In genomic region chr7:55382251-55382650, GRCh38 we compare ENCODE assay signal across 12 cellular contexts. TPM values are rescaled to one million over a fixed set of nuclear protein-coding genes. Genes with fewer than 3 reads are reported as not detected.
DNase-seq lines count a peak whose midpoint lies in the region; ATAC-seq and TF ChIP-seq lines count a peak whose summit lies in the region.
"Had no signal": no experiment of that assay in that cellular context is flagged by ENCODE, and none has a peak within 500 bp of the region (broad histone marks: within the 10 kb centered on the region; RNA-seq: fewer than 3 reads in every experiment).

No MANE protein-coding gene starts in this region.

- no peaks in the 10 kb centered on the region for H3F3A ChIP-seq in smooth muscle cell (ENCODE audit: low read depth)

- H3K4me1 ChIP-seq in smooth muscle cell (ENCODE audit: low read depth) (no peaks in the 10 kb centered on the region), testis (peaks cover 6% of the 10 kb centered on the region)
- H3K4me1 ChIP-seq: BLaER1 had no signal

- H2AFZ ChIP-seq in smooth muscle cell (ENCODE audit: low read depth) = no peak overlapping the region
- H2AFZ ChIP-seq: GM23338 had no signal

- H3K9ac ChIP-seq in smooth muscle cell (ENCODE audit: low read depth) = no peak overlapping the region
- H3K9ac ChIP-seq: BLaER1 had no signal

- no peak overlapping the region for H3K4me3 ChIP-seq in smooth muscle cell
- no peak overlapping the region for H3K4me3 ChIP-seq in testis
- H3K4me3 ChIP-seq: BLaER1, GM23338 had no signal

- peak overlapping the region; percentile 36 for H3K4me2 ChIP-seq in smooth muscle cell
- H3K4me2 ChIP-seq: BLaER1 had no signal

- DNase-seq in HFFc6 (no peak), globus pallidus (ENCODE audit: low spot score) (peak; percentile 32), smooth muscle cell (lab: John Stamatoyannopoulos, UW; ENCODE audit: unreplicated experiment) (no peak), testis (peak; percentile 73), GM19240 (ENCODE audit: insufficient read length, low spot score) (no peak), DMS153 treated with DMSO at 0.1 percent for 48 hours (lab: John Stamatoyannopoulos, UW; ENCODE audit: unreplicated experiment) (no peak)
- DNase-seq: H7 had no signal

- H3K27me3 Mint-ChIP-seq in HFFc6 (ENCODE audit: insufficient read depth) = peaks cover 4% of the 10 kb centered on the region
- H3K27me3 Mint-ChIP-seq: IgD-negative memory B cell had no signal

- peaks cover 44% of the 10 kb centered on the region for H3K9me3 Mint-ChIP-seq in HFFc6

- H3K36me3 Mint-ChIP-seq in HFFc6 (ENCODE audit: low read depth) = peaks cover 56% of the 10 kb centered on the region

- intact Hi-C loops in testis (cut with DNase I; ENCODE audit: low total_unique reads) = no loop called here

- H3K27ac ChIP-seq in smooth muscle cell (ENCODE audit: low read depth) (peak overlapping the region; percentile 6), testis (no peak overlapping the region)
- H3K27ac ChIP-seq: 22Rv1, BLaER1 had no signal

- H3K36me3 ChIP-seq in smooth muscle cell (ENCODE audit: low read depth) (no peaks in the 10 kb centered on the region), testis (ENCODE audit: low read depth, missing control alignments) (no peaks in the 10 kb centered on the region)

- H3K27me3 ChIP-seq in smooth muscle cell (ENCODE audit: low read depth) (no peaks in the 10 kb centered on the region), testis (no peaks in the 10 kb centered on the region)
- H3K27me3 ChIP-seq: BLaER1 had no signal

- no peak for ATAC-seq in GM18873 (IDR thresholded peaks at IDR 0.05; ENCODE audit: low FRiP score, unreplicated experiment)
- ATAC-seq: GM23338 had no signal

- H4K20me1 ChIP-seq in smooth muscle cell (ENCODE audit: low read depth) = no peaks in the 10 kb centered on the region
- H4K20me1 ChIP-seq: BLaER1 had no signal

- no peak for TF ChIP-seq CTCF in HFFc6 (IDR thresholded peaks at IDR 0.05)
- TF ChIP-seq CTCF in smooth muscle cell (IDR thresholded peaks at IDR 0.05; ENCODE audit: borderline replicate concordance, insufficient read depth, poor library complexity, severe bottlenecking) = no peak
- TF ChIP-seq CTCF in testis (IDR thresholded peaks at IDR 0.05) = no peak

- H3K27ac Mint-ChIP-seq in HFFc6 = 0 out of 2 replicates have a peak overlapping the region, but pooled peaks have one; percentile 14
- H3K27ac Mint-ChIP-seq: GM23338, IgD-negative memory B cell had no signal

- peaks cover 9% of the 10 kb centered on the region for H3K79me2 ChIP-seq in smooth muscle cell (ENCODE audit: low read depth)

- H3K9me3 ChIP-seq in smooth muscle cell (replicated peaks; ENCODE audit: low read depth) (peaks cover 13% of the 10 kb centered on the region), testis (no peaks in the 10 kb centered on the region)

- WGBS in smooth muscle cell (ENCODE audit: low lambda C conversion rate) = 65% methylated on average over 4 of the region's 4 CpGs
- 61 to 73% methylated on average over 4 of the region's 4 CpGs for whole genome bisulfite sequencing in testis, 2 donors

- H3K4me1 Mint-ChIP-seq in HFFc6 (ENCODE audit: low read depth) = peaks cover 18% of the 10 kb centered on the region

- no peak overlapping the region for H3K4me3 Mint-ChIP-seq in HFFc6
- H3K4me3 Mint-ChIP-seq: GM23338, IgD-negative memory B cell had no signal

- TF ChIP-seq POLR2A in testis (IDR thresholded peaks at IDR 0.05) = no peak

RNA-seq across cellular contexts. Expression of gene LANCL2, which starts 17.1 kb away (rescaled TPM):
- 10 to 100 TPM; 17.3 to 26.3 (median 21.4) TPM for total RNA-seq in HFFc6 (2021; fragmentation: NEBNext Ultra II Directional; extraction: Animal tissue kit (Norgen Biotek cat#: 25700))
- 9.4 and 16.1 TPM in 2 replicates for total RNA-seq in smooth muscle cell
- 15.6 and 17.4 TPM in 2 replicates for polyA plus RNA-seq in smooth muscle cell
- total RNA-seq in testis = 10 to 100 TPM; 49.0 to 50.5 TPM
- 59.7 TPM for polyA plus RNA-seq in testis (ENCODE audit: insufficient read depth, low read depth, low replicate concordance)

Comparison
In these comparisons a context has a peak if more than half of its experiments do, and no peak if none do; other contexts are left out.
1. DNase-seq: peak in globus pallidus (single experiment) and testis (single experiment); none in HFFc6 (single experiment), smooth muscle cell (single experiment), GM19240 (single experiment) and DMS153 treated with DMSO at 0.1 percent for 48 hours (single experiment).